Comparison of ENCODE assay signal across 8 cellular contexts in the genomic region with DNA sequence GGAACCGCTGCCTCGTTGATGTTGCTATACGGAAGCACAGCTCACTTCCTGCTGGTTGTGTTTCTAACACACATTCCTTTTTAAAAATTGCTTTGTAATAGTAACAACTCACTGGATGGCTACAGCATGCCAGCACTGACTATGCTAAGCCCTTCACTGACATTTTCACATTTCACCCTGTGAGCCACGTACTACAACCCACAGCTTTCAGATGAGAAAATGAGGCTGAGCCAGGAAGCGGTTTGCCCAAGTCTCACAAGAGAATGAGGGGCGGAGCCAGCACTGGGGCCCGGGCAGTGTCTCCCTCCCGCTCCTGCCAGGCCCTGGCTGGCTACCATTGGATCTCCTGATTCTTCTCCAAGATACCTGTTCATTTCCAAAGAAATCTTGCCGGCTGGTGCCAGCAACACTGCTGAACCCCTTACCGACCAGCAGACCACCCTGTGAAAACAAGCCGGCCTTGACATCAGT. TPM values are rescaled to one million over a fixed set of nuclear protein-coding genes. Genes with fewer than 3 reads are reported as not detected.
A peak's percentile ranks its signal among the peaks of the same experiment; 100 is the strongest.
DNase-seq lines count a peak whose midpoint lies in the region; ATAC-seq and TF ChIP-seq lines count a peak whose summit lies in the region.

No MANE protein-coding gene starts in this region.

- in situ Hi-C loops in SK-MEL-5 (cut with HindIII; ENCODE audit: low pct_unique_long_range_greater_than_20kb, low sequenced_read_pairs) (no loop called here), gastrocnemius medialis (cut with MboI; ENCODE audit: low sequenced_read_pairs in 4 of 4) (no loop called here)

- H3K27ac Mint-ChIP-seq in activated naive CD4-positive, alpha-beta T cell treated with anti-CD3 and anti-CD28 coated beads, Interleukin-2, amount 50 U/mL, for 24 hours: peak overlapping the region; percentile 94

- H3K27ac ChIP-seq in heart right ventricle (peak overlapping the region; percentile 46 to 95 (median 90)), gastrocnemius medialis (peak overlapping the region; percentile 3 to 75 (median 60))

- TF ChIP-seq CTCF in heart right ventricle (IDR thresholded peaks at IDR 0.05) (no peak), gastrocnemius medialis (IDR thresholded peaks at IDR 0.05 in 4 of 5, conservative IDR thresholded peaks at IDR 0.05 in 1 of 5) (no peak)

- peak overlapping the region; percentile 81 for H3K4me3 Mint-ChIP-seq in activated naive CD4-positive, alpha-beta T cell treated with anti-CD3 and anti-CD28 coated beads, Interleukin-2, amount 50 U/mL, for 24 hours

- H3K9me3 Mint-ChIP-seq in activated naive CD4-positive, alpha-beta T cell treated with anti-CD3 and anti-CD28 coated beads, Interleukin-2, amount 50 U/mL, for 24 hours: no peaks in the 10 kb centered on the region

- WGBS in heart right ventricle, 2 donors: 20 to 23% methylated on average over 11 of the region's 11 CpGs

- H3K4me3 ChIP-seq in heart right ventricle (peak overlapping the region in 5 of 10 donors; percentile 2 to 25 (median 9)), gastrocnemius medialis (peak overlapping the region in 1 of 4 donors; percentile 8)

- H3K27me3 Mint-ChIP-seq in activated naive CD4-positive, alpha-beta T cell treated with anti-CD3 and anti-CD28 coated beads, Interleukin-2, amount 50 U/mL, for 24 hours: no peaks in the 10 kb centered on the region

- TF ChIP-seq POLR2A in GM19193 (IDR thresholded peaks at IDR 0.05; ENCODE audit: extremely low read depth, insufficient read depth, insufficient read length) (peak; percentile 83), gastrocnemius medialis (IDR thresholded peaks at IDR 0.05) (no peak)

- intact Hi-C loops in heart right ventricle (cut with DNase I) (loop anchor here in 7 of 10 donors (2.0 to 10.0 kb wide), 4 partner anchors 17 to 99 kb away; a partner anchor contains a TSS), gastrocnemius medialis (cut with DNase I; ENCODE audit: low total_unique reads) (loop anchor here (1.0 kb wide), 1 partner anchor 98 kb away; no protein-coding TSS in a partner anchor)

- H3K4me1 ChIP-seq in heart right ventricle: peaks cover 10 to 62% (median 43%) of the 10 kb centered on the region in 9 donors
- peaks cover 17 to 22% of the 10 kb centered on the region in 2 donors for H3K4me1 ChIP-seq in gastrocnemius medialis

- DNase-seq in AML-193 (lab: John Stamatoyannopoulos, UW): peak; percentile 83
- peak; percentile 45 for DNase-seq in SK-MEL-5 (ENCODE audit: low read depth, low spot score)
- DNase-seq in heart right ventricle: peak; percentile 75
- DNase-seq in gastrocnemius medialis: peak; percentile 33 to 64
- no peak for DNase-seq in mesenteric fat pad (ENCODE audit: low spot score)

- H3K9me3 ChIP-seq in heart right ventricle: peaks cover 0 to 2% (median 0%) of the 10 kb centered on the region in 11 donors
- H3K9me3 ChIP-seq in gastrocnemius medialis: no peaks in the 10 kb centered on the region

- H3K4me1 Mint-ChIP-seq in activated naive CD4-positive, alpha-beta T cell treated with anti-CD3 and anti-CD28 coated beads, Interleukin-2, amount 50 U/mL, for 24 hours: peaks cover 56% of the 10 kb centered on the region

- H3K27me3 ChIP-seq in heart right ventricle: no peaks in the 10 kb centered on the region
- H3K27me3 ChIP-seq in gastrocnemius medialis: no peaks in the 10 kb centered on the region

- H3K36me3 ChIP-seq in heart right ventricle (peaks cover 0 to 28% (median 17%) of the 10 kb centered on the region in 9 donors), gastrocnemius medialis (peaks cover 0 to 10% of the 10 kb centered on the region in 2 donors)

- peaks cover 6% of the 10 kb centered on the region for H3K36me3 Mint-ChIP-seq in activated naive CD4-positive, alpha-beta T cell treated with anti-CD3 and anti-CD28 coated beads, Interleukin-2, amount 50 U/mL, for 24 hours

- ATAC-seq in HG03460 (IDR thresholded peaks at IDR 0.05; ENCODE audit: unreplicated experiment) (peak; percentile 75), heart right ventricle (peak; percentile 30 to 68 (median 62)), gastrocnemius medialis (peak; percentile 39 to 58)

RNA-seq across cellular contexts. Expression of a gene that starts 38.3 kb away (rescaled TPM):
- 2.0 and 2.1 TPM in 2 replicates for total RNA-seq in SK-MEL-5 (2014; rRNA removed; shearing (Covaris generic))
- polyA plus RNA-seq in SK-MEL-5 (2015; cell fraction: cytosol; rRNA removed): 3.5 and 4.9 TPM in 2 replicates
- 1.6 and 1.9 TPM in 2 replicates for polyA plus RNA-seq in SK-MEL-5 (2015; cell fraction: nucleus; rRNA removed)
- total RNA-seq in heart right ventricle (10 to 100 TPM; 21.0 to 53.1 (median 32.3) TPM), gastrocnemius medialis (10 to 100 TPM in 2 of 4 donors, 1 to 10 TPM in 2; 3.6 to 16.0 (median 10.1) TPM), mesenteric fat pad (6.3 TPM)
- polyA plus RNA-seq in heart right ventricle: 10 to 100 TPM in 1 of 2 donors, 1 to 10 TPM in 1; 7.0 to 27.3 TPM

RNA-seq across cellular contexts. Expression of a gene that starts 51.6 kb away (rescaled TPM):
- total RNA-seq in SK-MEL-5 (2014; rRNA removed; shearing (Covaris generic)): 1.1 and 2.0 TPM in 2 replicates
- 0.91 and 1.1 TPM in 2 replicates for polyA plus RNA-seq in SK-MEL-5 (2015; cell fraction: cytosol; rRNA removed)
- 0.27 and 1.7 TPM in 2 replicates for polyA plus RNA-seq in SK-MEL-5 (2015; cell fraction: nucleus; rRNA removed)
- 100 to 1,000 TPM in 5 of 10 donors, 10 to 100 TPM in 5; 76.1 to 140 (median 102) TPM for total RNA-seq in heart right ventricle
- 100 to 1,000 TPM in 1 of 2 donors, 10 to 100 TPM in 1; 42.6 to 129 TPM for polyA plus RNA-seq in heart right ventricle
- total RNA-seq in gastrocnemius medialis: 100 to 1,000 TPM; 110 to 395 (median 184) TPM
- total RNA-seq in mesenteric fat pad: 13.9 TPM
